Comparison of ENCODE assay signal across 22 cellular contexts in genomic region chr19:42149447-42150202, GRCh38. TPM values are rescaled to one million over a fixed set of nuclear protein-coding genes. Genes with fewer than 3 reads are reported as not detected.
DNase-seq lines count a peak whose midpoint lies in the region; ATAC-seq and TF ChIP-seq lines count a peak whose summit lies in the region.
"Had no signal": no experiment of that assay in that cellular context is flagged by ENCODE, and none has a peak within 500 bp of the region (broad histone marks: within the 10 kb centered on the region; RNA-seq: fewer than 3 reads in every experiment).

No MANE protein-coding gene starts in this region.

- no peak for TF ChIP-seq POLR2A in heart left ventricle (IDR thresholded peaks at IDR 0.05)

- CTCF ChIA-PET in WTC11 (lab: Charles Lee), result interaction anchor here (0.6 to 2.6 kb wide), 5 partner anchors 9 to 392 kb away, joined by 3 to 9 read pairs (median 3); partner anchors contain the start of gene POU2F2

- H3K36me3 ChIP-seq in heart left ventricle, result no peaks in the 10 kb centered on the region
- H3K36me3 ChIP-seq: brain microvascular endothelial cell, gastroesophageal sphincter, tibial artery had no signal

- ATAC-seq in WTC11 (peak; percentile 64), heart left ventricle (no peak)
- ATAC-seq: activated T-cell treated with anti-CD3 and anti-CD28 coated beads, Interleukin-2, amount 50 U/mL, for 72 hours; gastroesophageal sphincter; psoas muscle had no signal

- DNase-seq in DMS153 treated with DMSO at 0.1 percent for 48 hours (lab: John Stamatoyannopoulos, UW; ENCODE audit: unreplicated experiment), result peak; percentile 28
- no peak for DNase-seq in DMS153 (lab: John Stamatoyannopoulos, UW)
- DNase-seq in NCI-H146 (lab: John Stamatoyannopoulos, UW), result peak; percentile 55
- DNase-seq in WTC11 (ENCODE audit: low spot score), result peak; percentile 29
- DNase-seq in neural crest cell (ENCODE audit: low read depth, low spot score), result no peak
- no peak for DNase-seq in heart left ventricle
- DNase-seq in Kasumi-1 (lab: John Stamatoyannopoulos, UW), result no peak
- DNase-seq in NCI-H226, result no peak
- DNase-seq: activated CD4-positive, CD25-positive, alpha-beta regulatory T cell; activated naive CD4-positive, alpha-beta T cell treated with anti-CD3 and anti-CD28 coated beads for 36 hours; activated T-cell treated with anti-CD3 and anti-CD28 coated beads, Interleukin-2, amount 50 U/mL, for 72 hours; brain microvascular endothelial cell; dorsolateral prefrontal cortex; NCI-H2081; NCI-H510A treated with DMSO at 0.1 percent for 48 hours; NK-92 treated with Interleukin-12 subunit alpha and Interleukin-12 subunit beta, amount 100 ng/mL, for 24 hours; psoas muscle; SHP77 treated with DMSO at 0.1 percent for 48 hours; tibial artery had no signal

- POLR2A ChIA-PET in WTC11 (lab: Charles Lee), result no interaction called here

- peaks cover 6 to 67% (median 35%) of the 10 kb centered on the region in 9 donors for H3K27me3 ChIP-seq in heart left ventricle

- peaks cover 35% of the 10 kb centered on the region for H3K4me1 Mint-ChIP-seq in WTC11
- peaks cover 38% of the 10 kb centered on the region for H3K4me1 Mint-ChIP-seq in neural crest cell

- H3K27me3 Mint-ChIP-seq in WTC11 (ENCODE audit: low read depth) (peaks cover 27% of the 10 kb centered on the region), neural crest cell (ENCODE audit: low read depth) (peaks cover 63% of the 10 kb centered on the region)

- H3K9me3 Mint-ChIP-seq in WTC11 (no peaks in the 10 kb centered on the region), neural crest cell (no peaks in the 10 kb centered on the region)
- H3K9me3 Mint-ChIP-seq: activated naive CD4-positive, alpha-beta T cell treated with anti-CD3 and anti-CD28 coated beads for 36 hours; activated T-cell treated with anti-CD3 and anti-CD28 coated beads, Interleukin-2, amount 50 U/mL, for 72 hours had no signal

- no peak overlapping the region for H3K27ac ChIP-seq in heart left ventricle
- H3K27ac ChIP-seq: 22Rv1, brain microvascular endothelial cell, dorsolateral prefrontal cortex, gastroesophageal sphincter, KMS-11, psoas muscle, tibial artery had no signal

- no peak overlapping the region for H3K27ac Mint-ChIP-seq in WTC11
- no peak overlapping the region for H3K27ac Mint-ChIP-seq in neural crest cell (ENCODE audit: unreplicated experiment)
- H3K27ac Mint-ChIP-seq: activated naive CD4-positive, alpha-beta T cell treated with anti-CD3 and anti-CD28 coated beads for 36 hours; activated T-cell treated with anti-CD3 and anti-CD28 coated beads, Interleukin-2, amount 50 U/mL, for 72 hours had no signal

- intact Hi-C loops in heart left ventricle (cut with DNase I), result no loop called here

- no peaks in the 10 kb centered on the region for H3K9me3 ChIP-seq in heart left ventricle
- H3K9me3 ChIP-seq: gastroesophageal sphincter, psoas muscle, tibial artery had no signal

- H3K36me3 Mint-ChIP-seq in WTC11, result no peaks in the 10 kb centered on the region
- H3K36me3 Mint-ChIP-seq in neural crest cell (ENCODE audit: low read depth), result no peaks in the 10 kb centered on the region

- H3K4me3 ChIP-seq in heart left ventricle, result no peak overlapping the region
- H3K4me3 ChIP-seq: dorsolateral prefrontal cortex, gastroesophageal sphincter, psoas muscle, tibial artery had no signal

- 24 to 27% (median 26%) methylated on average over 5 of the region's 5 CpGs for WGBS in heart left ventricle, 4 donors

- H3K4me1 ChIP-seq in heart left ventricle, result no peaks in the 10 kb centered on the region
- H3K4me1 ChIP-seq: gastroesophageal sphincter, psoas muscle, tibial artery had no signal

- TF ChIP-seq CTCF in WTC11 (IDR thresholded peaks at IDR 0.05) (no peak), neural crest cell (conservative IDR thresholded peaks at IDR 0.05) (no peak), heart left ventricle (IDR thresholded peaks at IDR 0.05) (no peak)

- H3K4me3 Mint-ChIP-seq in WTC11, result no peak overlapping the region; the same call in 1 of the 2 replicates
- H3K4me3 Mint-ChIP-seq in neural crest cell, result peak overlapping the region; percentile 1
- H3K4me3 Mint-ChIP-seq: activated naive CD4-positive, alpha-beta T cell treated with anti-CD3 and anti-CD28 coated beads for 36 hours; activated T-cell treated with anti-CD3 and anti-CD28 coated beads, Interleukin-2, amount 50 U/mL, for 72 hours had no signal

TF ChIP-seq in WTC11, 78 proteins besides CTCF, POLR2A, EP300 and RAD21:
- TF ChIP-seq JUN (CRISPR knock-in tag; IDR thresholded peaks at IDR 0.05), result no peak
- TF ChIP-seq ATF1 (CRISPR knock-in tag; IDR thresholded peaks at IDR 0.05), result no peak
- TF ChIP-seq GTF2I (CRISPR knock-in tag; conservative IDR thresholded peaks at IDR 0.05), result no peak
- no peak for TF ChIP-seq GABPB1 (CRISPR knock-in tag; IDR thresholded peaks at IDR 0.05)

RNA-seq across cellular contexts. Expression of gene POU2F2, which starts 17.4 kb away (rescaled TPM):
- 6.0 to 7.7 TPM (median 6.6 TPM) in 3 replicates for total RNA-seq in WTC11 (2021)
- 2.3 and 2.5 TPM in 2 replicates for total RNA-seq in neural crest cell
- 10 to 100 TPM in 1 of 9 donors, 1 to 10 TPM in 1, under 1 TPM in 7; 0.16 to 10.1 (median 0.50) TPM for total RNA-seq in heart left ventricle
- polyA plus RNA-seq in heart left ventricle, result under 1 TPM; 0.61 to 0.69 TPM

Comparison
In these comparisons a context has a peak if more than half of its experiments do, and no peak if none do; other contexts are left out.
1. DNase-seq: peak in DMS153 treated with DMSO at 0.1 percent for 48 hours (single experiment), NCI-H146 (single experiment) and WTC11 (single experiment); none in DMS153 (single experiment), neural crest cell (single experiment), heart left ventricle (0 of 5), Kasumi-1 (0 of 2) and NCI-H226 (single experiment).